ENCODE assay signal across 1 cellular context in genomic region chr11:118612378-118612777, GRCh38.
TF ChIP-seq lines count a peak whose summit lies in the region.

No MANE protein-coding gene starts in this region.

TF ChIP-seq in WTC11, 78 proteins besides CTCF, POLR2A, EP300 and RAD21 (continued from another document):
- TF ChIP-seq ZNF281 (CRISPR knock-in tag; IDR thresholded peaks at IDR 0.05), result no peak
- no peak for TF ChIP-seq FOXP4 (CRISPR knock-in tag; IDR thresholded peaks at IDR 0.05)
- TF ChIP-seq CDX4 (CRISPR knock-in tag; IDR thresholded peaks at IDR 0.05; ENCODE audit: borderline replicate concordance), result no peak
- TF ChIP-seq SMAD3 (CRISPR knock-in tag; IDR thresholded peaks at IDR 0.05; ENCODE audit: borderline replicate concordance), result no peak
- no peak for TF ChIP-seq ZNF317 (CRISPR knock-in tag; IDR thresholded peaks at IDR 0.05; ENCODE audit: borderline replicate concordance, low read depth)
- no peak for TF ChIP-seq E2F4 (CRISPR knock-in tag; IDR thresholded peaks at IDR 0.05; ENCODE audit: borderline replicate concordance, low read depth)
- TF ChIP-seq SOX15 (CRISPR knock-in tag; IDR thresholded peaks at IDR 0.05), result no peak
- TF ChIP-seq RORB (CRISPR knock-in tag; IDR thresholded peaks at IDR 0.05), result no peak
